In genomic region chr12:98998697-98999299, GRCh38 we compare ENCODE assay signal across 8 cellular contexts.
DNase-seq lines count a peak whose midpoint lies in the region; ATAC-seq and TF ChIP-seq lines count a peak whose summit lies in the region.

No MANE protein-coding gene starts in this region.

- TF ChIP-seq CTCF in breast epithelium (IDR thresholded peaks at IDR 0.05): peak; percentile 24 to 69 (median 32)

- no peak overlapping the region for H3K4me3 ChIP-seq in breast epithelium

- DNase-seq in D341Med (ENCODE audit: low spot score) (peak; percentile 48), NCI-H2196 treated with DMSO at 0.1 percent for 48 hours (lab: John Stamatoyannopoulos, UW; ENCODE audit: unreplicated experiment) (peak; percentile 31), breast epithelium (ENCODE audit: low spot score in 2 of 2) (no peak), left lobe of liver (ENCODE audit: low spot score) (no peak)
- no peak for DNase-seq in stimulated activated CD4-positive, alpha-beta T cell treated with anti-CD3 and anti-CD28 coated beads, Interleukin-1b, Interleukin-23, amount 100 ng/mL, for 48 hours
- no peak for DNase-seq in activated CD4-positive, alpha-beta T cell treated with anti-CD3 and anti-CD28 coated beads, Interleukin-2, amount 50 U/mL, for 1 hour

- ATAC-seq in GM19043 (IDR thresholded peaks at IDR 0.05; ENCODE audit: low read depth, unreplicated experiment): peak; percentile 88
- peak; percentile 93 for ATAC-seq in HG03135 (IDR thresholded peaks at IDR 0.05; ENCODE audit: unreplicated experiment)
- peak; percentile 95 for ATAC-seq in left lobe of liver

- no peak for TF ChIP-seq POLR2A in breast epithelium (IDR thresholded peaks at IDR 0.05)

- H3K4me1 ChIP-seq in breast epithelium: no peaks in the 10 kb centered on the region

- intact Hi-C loops in breast epithelium (cut with DNase I; ENCODE audit: low total_unique reads): no loop called here

- H3K27ac ChIP-seq in breast epithelium: no peak overlapping the region

- H3K9me3 ChIP-seq in breast epithelium: no peaks in the 10 kb centered on the region

- H3K36me3 ChIP-seq in breast epithelium: no peaks in the 10 kb centered on the region

- H3K27me3 ChIP-seq in breast epithelium: no peaks in the 10 kb centered on the region

Comparison
In these comparisons a context has a peak if more than half of its experiments do, and no peak if none do; other contexts are left out.
1. DNase-seq: peak in D341Med (single experiment) and NCI-H2196 treated with DMSO at 0.1 percent for 48 hours (single experiment); none in breast epithelium (0 of 2), left lobe of liver (single experiment), stimulated activated CD4-positive, alpha-beta T cell treated with anti-CD3 and anti-CD28 coated beads, Interleukin-1b, Interleukin-23, amount 100 ng/mL, for 48 hours (single experiment) and activated CD4-positive, alpha-beta T cell treated with anti-CD3 and anti-CD28 coated beads, Interleukin-2, amount 50 U/mL, for 1 hour (single experiment).
2. Peak in every context shown above with its lines, with median percentiles within 50 percentile points of each other: ATAC-seq.